8 cellular contexts compared by ENCODE assay signal in genomic region chr16:3938471-3938842, GRCh38. TPM values are rescaled to one million over a fixed set of nuclear protein-coding genes. Genes with fewer than 3 reads are reported as not detected.
DNase-seq lines count a peak whose midpoint lies in the region; ATAC-seq, FAIRE-seq and TF ChIP-seq lines count a peak whose summit lies in the region.

No MANE protein-coding gene starts in this region.

- peaks cover 0 to 8% of the 10 kb centered on the region in 2 experiments; a peak in 2 of 5 replicates for H3K4me1 ChIP-seq in K562 (replicated peaks in 1 of 2; ENCODE audit: control insufficient read depth in 2 of 2, insufficient read depth in 2 of 2, low read length in 2 of 2)
- peaks cover 4% of the 10 kb centered on the region; the same call in 1 of the 2 replicates for H3K4me1 ChIP-seq in iPS-20b (ENCODE audit: insufficient read depth, low read length)
- no peaks in the 10 kb centered on the region for H3K4me1 ChIP-seq in smooth muscle cell (ENCODE audit: low read depth)

- no TSS peak for BruUV-seq in K562 (replicated peaks; lab: Mats Ljungman, UMichigan)

- no peaks in the 10 kb centered on the region for H3K9me1 ChIP-seq in K562 (ENCODE audit: control insufficient read depth, insufficient read depth, low read length)

- DNase-seq in HFF-Myc (ENCODE audit: extremely low read depth, low read depth) (no peak), K562 (ENCODE audit: extremely low read depth in 1 of 4, low spot score in 3 of 4) (no peak), smooth muscle cell (lab: John Stamatoyannopoulos, UW; ENCODE audit: unreplicated experiment) (no peak), NOMO-1 treated with DMSO at 0.1 percent for 48 hours (lab: John Stamatoyannopoulos, UW; ENCODE audit: unreplicated experiment) (no peak), caudate nucleus (lab: John Stamatoyannopoulos, UW) (no peak), GM12892 (ENCODE audit: insufficient read length) (no peak)

- H3K4me3 ChIP-seq in HFF-Myc (replicated peaks; ENCODE audit: low read depth, low read length) (peak overlapping the region; percentile 41), K562 (no peak overlapping the region), iPS-20b (ENCODE audit: low read length) (peak overlapping the region; percentile 63; the same call in 1 of the 2 replicates), smooth muscle cell (no peak overlapping the region)

- H3K4me2 ChIP-seq in K562 (ENCODE audit: insufficient read depth, low read length) (no peak overlapping the region), smooth muscle cell (peak overlapping the region; percentile 74)

- no peak overlapping the region for H3K9ac ChIP-seq in K562 (ENCODE audit: insufficient read depth in 1 of 2, low read depth in 2 of 2, low read length in 2 of 2)
- H3K9ac ChIP-seq in iPS-20b (ENCODE audit: low read depth, low read length): no peak overlapping the region
- H3K9ac ChIP-seq in smooth muscle cell (ENCODE audit: low read depth): no peak overlapping the region

- no peaks in the 10 kb centered on the region for H4K20me1 ChIP-seq in K562 (replicated peaks; ENCODE audit: control insufficient read depth, insufficient read depth, low read length)
- no peaks in the 10 kb centered on the region for H4K20me1 ChIP-seq in smooth muscle cell (ENCODE audit: low read depth)

- WGBS in K562 (ENCODE audit: insufficient coverage, low coverage, missing lambda C conversion rate): 54% methylated on average over 17 of the region's 19 CpGs
- WGBS in smooth muscle cell (ENCODE audit: low lambda C conversion rate): 94% methylated on average over 19 of the region's 19 CpGs

- POLR2A ChIA-PET in K562 (lab: Yijun Ruan, JAX): interaction anchor here (1.0 kb wide), 1 partner anchor 10 kb away, joined by 4 read pairs; no protein-coding TSS in a partner anchor

- intact Hi-C loops in K562 (cut with micrococcal nuclease): no loop called here

- in situ Hi-C loops in K562 (cut with MboI): no loop called here

- TF ChIP-seq CTCF in HFF-Myc (IDR thresholded peaks at IDR 0.05; ENCODE audit: low read depth, low read length, missing control alignments) (no peak), K562 (IDR thresholded peaks at IDR 0.05 in 2 of 3, conservative IDR thresholded peaks at IDR 0.05 in 1 of 3; ENCODE audit: insufficient read depth in 2 of 3, low read depth in 1 of 3, low read length in 3 of 3) (no peak), smooth muscle cell (IDR thresholded peaks at IDR 0.05; ENCODE audit: borderline replicate concordance, insufficient read depth, poor library complexity, severe bottlenecking) (no peak)

- H3F3A ChIP-seq in smooth muscle cell (ENCODE audit: low read depth): no peaks in the 10 kb centered on the region

- H3K27ac ChIP-seq in K562 (ENCODE audit: extremely low read depth, low read depth, low read length) (no peak overlapping the region), iPS-20b (ENCODE audit: low read length) (no peak overlapping the region), smooth muscle cell (ENCODE audit: low read depth) (no peak overlapping the region), caudate nucleus (ENCODE audit: low read depth, low read length) (no peak overlapping the region)

- H2AFZ ChIP-seq in K562 (ENCODE audit: low read depth, low read length): no peak overlapping the region
- H2AFZ ChIP-seq in smooth muscle cell (ENCODE audit: low read depth): no peak overlapping the region

- H3K36me3 ChIP-seq in K562 (ENCODE audit: control insufficient read depth, insufficient read depth, low read length): no peaks in the 10 kb centered on the region
- no peaks in the 10 kb centered on the region for H3K36me3 ChIP-seq in iPS-20b (ENCODE audit: insufficient read depth, low read depth, low read length)
- no peaks in the 10 kb centered on the region for H3K36me3 ChIP-seq in smooth muscle cell (ENCODE audit: low read depth)

- CTCF ChIA-PET in K562 (lab: Yijun Ruan, JAX; ENCODE audit: low intra/inter-chr PET ratio): interaction anchor here (0.6 kb wide), 1 partner anchor 43 kb away, joined by 4 read pairs; no protein-coding TSS in a partner anchor

- FAIRE-seq in K562 (lab: Jason Lieb, UNC): no peak
- no peak for FAIRE-seq in GM12892 (lab: Jason Lieb, UNC)

- no peak for TF ChIP-seq RAD21 in K562 (CRISPR knock-in tag; conservative IDR thresholded peaks at IDR 0.05 in 1 of 2, IDR thresholded peaks at IDR 0.05 in 1 of 2)

- peak; percentile 21; the same call in 2 of the 3 replicates for ATAC-seq in K562
- no peak for ATAC-seq in HG03095 (IDR thresholded peaks at IDR 0.05; ENCODE audit: unreplicated experiment)

- TF ChIP-seq EP300 in K562 (IDR thresholded peaks at IDR 0.05; ENCODE audit: low read length): no peak

- TF ChIP-seq POLR2A in K562 (conservative IDR thresholded peaks at IDR 0.05) (no peak), GM12892 (IDR thresholded peaks at IDR 0.05; ENCODE audit: low read depth, low read length) (no peak)

- H3K27me3 ChIP-seq in K562 (ENCODE audit: control insufficient read depth in 2 of 2, insufficient read depth in 2 of 2, low read length in 2 of 2): peaks cover 13 to 41% of the 10 kb centered on the region in 2 experiments; a peak in 4 of 5 replicates
- peaks cover 4% of the 10 kb centered on the region; the same call in 1 of the 2 replicates for H3K27me3 ChIP-seq in iPS-20b (ENCODE audit: insufficient read depth, low read length)
- H3K27me3 ChIP-seq in smooth muscle cell (ENCODE audit: low read depth): no peaks in the 10 kb centered on the region

- H3K9me3 ChIP-seq in K562 (replicated peaks; ENCODE audit: control insufficient read depth, insufficient read depth, low read depth, low read length): no peaks in the 10 kb centered on the region
- H3K9me3 ChIP-seq in iPS-20b (ENCODE audit: insufficient read depth, low read depth, low read length): no peaks in the 10 kb centered on the region
- no peaks in the 10 kb centered on the region for H3K9me3 ChIP-seq in smooth muscle cell (replicated peaks; ENCODE audit: low read depth)

- H3K79me2 ChIP-seq in K562 (ENCODE audit: control insufficient read depth, insufficient read depth, low read length): no peaks in the 10 kb centered on the region
- no peaks in the 10 kb centered on the region for H3K79me2 ChIP-seq in smooth muscle cell (ENCODE audit: low read depth)

TF ChIP-seq in K562, 482 proteins besides CTCF, POLR2A, EP300 and RAD21:
- TF ChIP-seq TCF15 (CRISPR knock-in tag; IDR thresholded peaks at IDR 0.05) (no peak), TSC22D4 (tag; IDR thresholded peaks at IDR 0.05) (no peak), ZBTB33 (CRISPR knock-in tag; IDR thresholded peaks at IDR 0.05) (no peak), ZNF780A (CRISPR knock-in tag; IDR thresholded peaks at IDR 0.05) (no peak)

RNA-seq across cellular contexts. Expression of gene CREBBP, which starts 57.9 kb away (rescaled TPM):
- total RNA-seq in K562 (2011; cell fraction: chromatin; rRNA removed; ENCODE audit: low replicate concordance): 118 and 129 TPM in 2 replicates
- total RNA-seq in K562 (2011; cell fraction: nucleolus; rRNA removed): 52.7 and 61.3 TPM in 2 replicates
- total RNA-seq in K562 (2011; cell fraction: nucleoplasm; rRNA removed): 58.0 and 84.6 TPM in 2 replicates
- total RNA-seq in K562 (2014; rRNA removed) (9.4 and 9.7 TPM in 2 replicates), K562 (2014; rRNA removed; fragmentation: Illumina TruSeq; extraction: Trizol) (5.6 and 8.9 TPM in 2 replicates), K562 (2015; rRNA removed; fragmentation: Illumina TruSeq; extraction: Trizol) (5.4 and 6.3 TPM in 2 replicates), K562 (2021) (22.3 and 24.8 TPM in 2 replicates), smooth muscle cell (16.9 and 19.6 TPM in 2 replicates)
- polyA plus RNA-seq in K562 (2011; rRNA removed) (2.6 and 4.1 TPM in 2 replicates), K562 (2014; fragmentation: Illumina TruSeq; extraction: Trizol) (13.2 and 13.8 TPM in 2 replicates), K562 (2014; fragmentation: Nextera tagmentation; extraction: Ambion mirVana) (1 to 10 TPM in 1 of 2 experiments, under 1 TPM in 1; 0.70 to 2.5 TPM), K562 (2014; rRNA removed) (6.8 and 7.4 TPM in 2 replicates), smooth muscle cell (14.3 and 24.9 TPM in 2 replicates)
- 2.6 and 2.8 TPM in 2 replicates for polyA plus RNA-seq in K562 (2011; cell fraction: cytosol; rRNA removed)
- 12.7 and 15.9 TPM in 2 replicates for polyA plus RNA-seq in K562 (2011; cell fraction: nucleus; rRNA removed)
- polyA plus RNA-seq in K562 (2012): 8.9 and 10.8 TPM in 2 replicates
- 9.9 and 15.2 TPM in 2 replicates for polyA minus RNA-seq in K562 (2011; rRNA and poly(A)+ RNA removed)
- polyA minus RNA-seq in K562 (2011; cell fraction: cytosol; rRNA and poly(A)+ RNA removed): 20.4 and 22.6 TPM in 2 replicates
- polyA minus RNA-seq in K562 (2011; cell fraction: nucleus; rRNA and poly(A)+ RNA removed): 16.2 and 23.5 TPM in 2 replicates
- 17.0 TPM for polyA plus RNA-seq in GM12892 (2012; ENCODE audit: missing spikeins)

Comparison
In these comparisons a context has a peak if more than half of its experiments do, and no peak if none do; other contexts are left out.
1. H3K4me3 ChIP-seq: peak in HFF-Myc (single experiment) and iPS-20b (single experiment); none in K562 (single experiment) and smooth muscle cell (single experiment).